ENCODE assay signal across 23 cellular contexts in the genomic region with DNA sequence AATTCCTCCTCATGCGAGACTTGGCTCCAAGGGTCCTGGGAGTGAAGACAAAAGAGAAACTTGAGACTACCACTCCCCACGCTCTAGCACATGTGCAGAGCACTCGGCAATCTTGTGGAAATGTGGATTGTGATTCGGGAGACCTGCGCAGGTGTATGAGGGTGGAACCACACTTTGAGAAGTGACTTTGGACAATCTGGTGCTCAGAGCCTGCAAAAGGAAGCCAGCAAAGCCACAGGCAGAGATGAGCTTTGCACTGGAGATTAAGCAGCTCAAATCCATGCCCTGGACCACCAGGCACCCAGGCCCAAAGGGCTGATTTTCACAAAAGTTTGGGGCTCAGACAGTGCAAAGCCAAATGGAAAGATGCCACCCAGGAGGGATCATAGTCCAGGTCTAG.
DNase-seq lines count a peak whose midpoint lies in the region; ATAC-seq and TF ChIP-seq lines count a peak whose summit lies in the region.
"Had no signal": no experiment of that assay in that cellular context is flagged by ENCODE, and none has a peak within 500 bp of the region (broad histone marks: within the 10 kb centered on the region; RNA-seq: fewer than 3 reads in every experiment).

No MANE protein-coding gene starts in this region.

- no peak for TF ChIP-seq CTCF in osteocyte (IDR thresholded peaks at IDR 0.05)
- no peak for TF ChIP-seq CTCF in type B pancreatic cell (conservative IDR thresholded peaks at IDR 0.05)
- no peak for TF ChIP-seq CTCF in spleen (IDR thresholded peaks at IDR 0.05 in 8 of 11, conservative IDR thresholded peaks at IDR 0.05 in 3 of 11)

- H3K4me3 ChIP-seq in spleen, result no peak overlapping the region
- H3K4me3 ChIP-seq: A549; BLaER1 treated with 17β-estradiol and CSF1 and Interleukin-3, amounts not matched to agents 10 nM and 100 nM; GM12878; HAP-1 had no signal

- DNase-seq in ecto neural progenitor cell (ENCODE audit: low spot score) (peak; percentile 11), osteocyte (ENCODE audit: extremely low spot score, unreplicated experiment) (peak; percentile 56), type B pancreatic cell (ENCODE audit: extremely low spot score, unreplicated experiment) (peak; percentile 36), NCI-H510A (lab: John Stamatoyannopoulos, UW) (no peak), spleen (no peak)
- DNase-seq: 8988T; ACHN; AML-193; BE2C; CD4-positive, alpha-beta T cell; CD8-positive, alpha-beta memory T cell; DMS 273 treated with DMSO at 0.1 percent for 48 hours; DMS79; EL; GDM1; GOT3; HFFc6 had no signal

- H3K9me3 ChIP-seq in spleen, result peaks cover 0 to 6% (median 0%) of the 10 kb centered on the region in 8 donors
- H3K9me3 ChIP-seq: BE2C; BLaER1 treated with 17β-estradiol and CSF1 and Interleukin-3, amounts not matched to agents 10 nM and 100 nM; HAP-1 had no signal

- peaks cover 0 to 4% (median 0%) of the 10 kb centered on the region in 7 donors for H3K27me3 ChIP-seq in spleen (replicated peaks in 1 of 7)
- H3K27me3 ChIP-seq: BE2C; BLaER1 treated with 17β-estradiol and CSF1 and Interleukin-3, amounts not matched to agents 10 nM and 100 nM had no signal

- H3K27ac Mint-ChIP-seq in osteocyte (ENCODE audit: unreplicated experiment), result no peak overlapping the region
- H3K27ac Mint-ChIP-seq in type B pancreatic cell, result no peak overlapping the region
- H3K27ac Mint-ChIP-seq: CD14-positive monocyte; CD4-positive, alpha-beta T cell; CD8-positive, alpha-beta memory T cell; HFFc6 had no signal

- H3K27me3 Mint-ChIP-seq in osteocyte (ENCODE audit: unreplicated experiment) (no peaks in the 10 kb centered on the region), type B pancreatic cell (peaks cover 15% of the 10 kb centered on the region)

- no peak overlapping the region for H3K27ac ChIP-seq in spleen
- H3K27ac ChIP-seq: A549; BLaER1 treated with 17β-estradiol and CSF1 and Interleukin-3, amounts not matched to agents 10 nM and 100 nM had no signal

- no peaks in the 10 kb centered on the region for H3K36me3 ChIP-seq in spleen
- H3K36me3 ChIP-seq: BE2C; BLaER1 treated with 17β-estradiol and CSF1 and Interleukin-3, amounts not matched to agents 10 nM and 100 nM; HAP-1 had no signal

- H3K9me3 Mint-ChIP-seq in osteocyte (ENCODE audit: unreplicated experiment) (no peaks in the 10 kb centered on the region), type B pancreatic cell (no peaks in the 10 kb centered on the region)
- H3K9me3 Mint-ChIP-seq: CD4-positive, alpha-beta T cell; HFFc6 had no signal

- no peaks in the 10 kb centered on the region for H3K4me1 Mint-ChIP-seq in osteocyte (ENCODE audit: unreplicated experiment)
- H3K4me1 Mint-ChIP-seq in type B pancreatic cell (ENCODE audit: unreplicated experiment), result no peaks in the 10 kb centered on the region
- H3K4me1 Mint-ChIP-seq: CD14-positive monocyte; CD8-positive, alpha-beta memory T cell had no signal

- intact Hi-C loops in spleen (cut with DNase I; ENCODE audit: low total_unique reads), result no loop called here

- 82 to 93% (median 93%) methylated on average over 5 of the region's 5 CpGs for WGBS in spleen, 5 donors

- TF ChIP-seq POLR2A in spleen (IDR thresholded peaks at IDR 0.05), result no peak

- H3K36me3 Mint-ChIP-seq in osteocyte (ENCODE audit: unreplicated experiment) (no peaks in the 10 kb centered on the region), type B pancreatic cell (no peaks in the 10 kb centered on the region)
- H3K36me3 Mint-ChIP-seq: CD14-positive monocyte; CD8-positive, alpha-beta memory T cell had no signal

- H3K4me1 ChIP-seq in spleen, result no peaks in the 10 kb centered on the region
- H3K4me1 ChIP-seq: A549, BE2C, HAP-1 had no signal

- ATAC-seq in GM19463 (IDR thresholded peaks at IDR 0.05; ENCODE audit: unreplicated experiment), result no peak
- ATAC-seq: A549, GM12878 had no signal

- no peak overlapping the region for H3K4me3 Mint-ChIP-seq in osteocyte (ENCODE audit: unreplicated experiment)
- no peak overlapping the region for H3K4me3 Mint-ChIP-seq in type B pancreatic cell
- H3K4me3 Mint-ChIP-seq: CD14-positive monocyte; CD4-positive, alpha-beta T cell; CD8-positive, alpha-beta memory T cell; HFFc6 had no signal

Comparison
In these comparisons a context has a peak if more than half of its experiments do, and no peak if none do; other contexts are left out.
1. DNase-seq: peak in ecto neural progenitor cell (single experiment), osteocyte (single experiment) and type B pancreatic cell (single experiment); none in NCI-H510A (single experiment) and spleen (single experiment).